In genomic region chr17:50721194-50722010, GRCh38 we compare ENCODE assay signal across 9 cellular contexts. TPM values are rescaled to one million over a fixed set of nuclear protein-coding genes. Genes with fewer than 3 reads are reported as not detected.
DNase-seq lines count a peak whose midpoint lies in the region; FAIRE-seq and TF ChIP-seq lines count a peak whose summit lies in the region.
"Had no signal": no experiment of that assay in that cellular context is flagged by ENCODE, and none has a peak within 500 bp of the region (broad histone marks: within the 10 kb centered on the region; RNA-seq: fewer than 3 reads in every experiment).

No MANE protein-coding gene starts in this region.

- no peak overlapping the region for H3K27ac ChIP-seq in muscle layer of colon (ENCODE audit: low read depth, low read length)

- H3K9me3 ChIP-seq in muscle layer of colon (ENCODE audit: low read length), result no peaks in the 10 kb centered on the region

- H3K4me3 ChIP-seq in bronchial epithelial cell (ENCODE audit: low read depth, low read length) (peak overlapping the region; percentile 77), muscle layer of colon (ENCODE audit: low read depth in 1 of 2, low read length in 2 of 2) (peak overlapping the region; percentile 73 to 93)

- H3K36me3 ChIP-seq in bronchial epithelial cell (ENCODE audit: control insufficient read depth, insufficient read depth, low read length), result no peaks in the 10 kb centered on the region
- no peaks in the 10 kb centered on the region for H3K36me3 ChIP-seq in muscle layer of colon (ENCODE audit: insufficient read depth, low read length)

- H3K27me3 ChIP-seq in bronchial epithelial cell (ENCODE audit: control insufficient read depth, insufficient read depth, low read length), result no peaks in the 10 kb centered on the region
- H3K27me3 ChIP-seq in muscle layer of colon (ENCODE audit: control insufficient read depth in 1 of 2, insufficient read depth in 2 of 2, low read length in 2 of 2), result no peaks in the 10 kb centered on the region

- peaks cover 46% of the 10 kb centered on the region for H3K4me1 ChIP-seq in muscle layer of colon (ENCODE audit: insufficient read depth, low read length)

- DNase-seq in ELR (ENCODE audit: low read depth), result peak; percentile 48
- peak; percentile 65 for DNase-seq in NAMALWA (ENCODE audit: low spot score)
- DNase-seq in bronchial epithelial cell (ENCODE audit: low read depth), result peak; percentile 30
- no peak for DNase-seq in NCI-H2081 treated with DMSO at 0.1 percent for 48 hours (lab: John Stamatoyannopoulos, UW)
- no peak for DNase-seq in hippocampal formation (lab: John Stamatoyannopoulos, UW)
- no peak for DNase-seq in cerebellar nuclear complex (lab: John Stamatoyannopoulos, UW)
- no peak for DNase-seq in urothelium cell line (ENCODE audit: low spot score)

- H3K9ac ChIP-seq in muscle layer of colon (ENCODE audit: low read length), result peak overlapping the region; percentile 93

- TF ChIP-seq CTCF in bronchial epithelial cell (IDR thresholded peaks at IDR 0.05; ENCODE audit: insufficient read depth, low read length, severe bottlenecking), result no peak

- FAIRE-seq in bronchial epithelial cell (lab: Jason Lieb, UNC) (no peak), urothelium cell line (lab: Jason Lieb, UNC) (no peak)

RNA-seq across cellular contexts. Expression of gene LUC7L3, which starts 2.0 kb away (rescaled TPM):
- 13.7 and 24.3 TPM in 2 replicates for total RNA-seq in bronchial epithelial cell

RNA-seq across cellular contexts. Expression of gene ANKRD40, which starts 13.7 kb away (rescaled TPM):
- 22.9 and 25.8 TPM in 2 replicates for total RNA-seq in bronchial epithelial cell

RNA-seq across cellular contexts. Expression of gene ANKRD40CL, which starts 45.9 kb away (rescaled TPM):
- not detected in 2 replicates for total RNA-seq in bronchial epithelial cell
- total RNA-seq: RPMI7951 had no signal

Comparison
In these comparisons a context has a peak if more than half of its experiments do, and no peak if none do; other contexts are left out.
1. DNase-seq: peak in ELR (single experiment), NAMALWA (single experiment) and bronchial epithelial cell (single experiment); none in NCI-H2081 treated with DMSO at 0.1 percent for 48 hours (single experiment), hippocampal formation (0 of 2), cerebellar nuclear complex (0 of 2) and urothelium cell line (single experiment).